In the genomic region with DNA sequence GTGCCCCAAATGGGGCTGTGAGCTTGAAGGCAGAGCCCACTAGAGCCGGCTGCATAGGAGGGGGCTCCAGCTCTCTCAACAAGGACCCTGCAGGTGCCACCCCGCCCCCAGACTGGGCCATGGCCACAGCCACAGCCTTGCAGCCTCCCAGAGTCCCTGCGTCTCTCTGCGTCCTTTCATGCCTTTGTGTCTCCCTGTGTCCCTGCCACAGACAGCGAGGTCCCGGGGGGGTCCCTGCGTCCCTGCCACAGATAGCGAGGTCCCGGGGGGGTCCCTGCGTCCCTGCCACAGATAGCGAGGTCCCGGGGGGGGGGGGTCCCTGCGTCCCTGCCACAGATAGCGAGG, we compare ENCODE assay signal across 1 cellular context.
TF ChIP-seq lines count a peak whose summit lies in the region.

No MANE protein-coding gene starts in this region.

TF ChIP-seq in K562, 482 proteins besides CTCF, POLR2A, EP300 and RAD21:
- TF ChIP-seq ZNF507 (tag; conservative IDR thresholded peaks at IDR 0.05) (no peak), ELF4 (CRISPR knock-in tag; IDR thresholded peaks at IDR 0.05) (no peak), NR2C1 (IDR thresholded peaks at IDR 0.05) (no peak), NR2C1 (tag; IDR thresholded peaks at IDR 0.05) (no peak), TCF7L2 (IDR thresholded peaks at IDR 0.05; ENCODE audit: low read depth, low read length) (no peak), RBM39 (optimal IDR thresholded peaks at IDR 0.05; ENCODE audit: low read depth, low read length) (no peak), SRSF1 (IDR thresholded peaks at IDR 0.05; ENCODE audit: low read depth, low read length) (no peak), ZNF143 (CRISPR knock-in tag; IDR thresholded peaks at IDR 0.05) (no peak)
- TF ChIP-seq, protein P1, sequence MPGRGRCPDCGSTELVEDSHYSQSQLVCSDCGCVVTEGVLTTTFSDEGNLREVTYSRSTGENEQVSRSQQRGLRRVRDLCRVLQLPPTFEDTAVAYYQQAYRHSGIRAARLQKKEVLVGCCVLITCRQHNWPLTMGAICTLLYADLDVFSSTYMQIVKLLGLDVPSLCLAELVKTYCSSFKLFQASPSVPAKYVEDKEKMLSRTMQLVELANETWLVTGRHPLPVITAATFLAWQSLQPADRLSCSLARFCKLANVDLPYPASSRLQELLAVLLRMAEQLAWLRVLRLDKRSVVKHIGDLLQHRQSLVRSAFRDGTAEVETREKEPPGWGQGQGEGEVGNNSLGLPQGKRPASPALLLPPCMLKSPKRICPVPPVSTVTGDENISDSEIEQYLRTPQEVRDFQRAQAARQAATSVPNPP (IDR thresholded peaks at IDR 0.05; ENCODE audit: borderline replicate concordance, insufficient read depth, insufficient read length) = no peak
- TF ChIP-seq, protein P2, sequence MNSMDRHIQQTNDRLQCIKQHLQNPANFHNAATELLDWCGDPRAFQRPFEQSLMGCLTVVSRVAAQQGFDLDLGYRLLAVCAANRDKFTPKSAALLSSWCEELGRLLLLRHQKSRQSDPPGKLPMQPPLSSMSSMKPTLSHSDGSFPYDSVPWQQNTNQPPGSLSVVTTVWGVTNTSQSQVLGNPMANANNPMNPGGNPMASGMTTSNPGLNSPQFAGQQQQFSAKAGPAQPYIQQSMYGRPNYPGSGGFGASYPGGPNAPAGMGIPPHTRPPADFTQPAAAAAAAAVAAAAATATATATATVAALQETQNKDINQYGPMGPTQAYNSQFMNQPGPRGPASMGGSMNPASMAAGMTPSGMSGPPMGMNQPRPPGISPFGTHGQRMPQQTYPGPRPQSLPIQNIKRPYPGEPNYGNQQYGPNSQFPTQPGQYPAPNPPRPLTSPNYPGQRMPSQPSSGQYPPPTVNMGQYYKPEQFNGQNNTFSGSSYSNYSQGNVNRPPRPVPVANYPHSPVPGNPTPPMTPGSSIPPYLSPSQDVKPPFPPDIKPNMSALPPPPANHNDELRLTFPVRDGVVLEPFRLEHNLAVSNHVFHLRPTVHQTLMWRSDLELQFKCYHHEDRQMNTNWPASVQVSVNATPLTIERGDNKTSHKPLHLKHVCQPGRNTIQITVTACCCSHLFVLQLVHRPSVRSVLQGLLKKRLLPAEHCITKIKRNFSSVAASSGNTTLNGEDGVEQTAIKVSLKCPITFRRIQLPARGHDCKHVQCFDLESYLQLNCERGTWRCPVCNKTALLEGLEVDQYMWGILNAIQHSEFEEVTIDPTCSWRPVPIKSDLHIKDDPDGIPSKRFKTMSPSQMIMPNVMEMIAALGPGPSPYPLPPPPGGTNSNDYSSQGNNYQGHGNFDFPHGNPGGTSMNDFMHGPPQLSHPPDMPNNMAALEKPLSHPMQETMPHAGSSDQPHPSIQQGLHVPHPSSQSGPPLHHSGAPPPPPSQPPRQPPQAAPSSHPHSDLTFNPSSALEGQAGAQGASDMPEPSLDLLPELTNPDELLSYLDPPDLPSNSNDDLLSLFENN (IDR thresholded peaks at IDR 0.05; ENCODE audit: low read depth in 2 of 2, low read length in 2 of 2) = no peak
